In the genomic region with DNA sequence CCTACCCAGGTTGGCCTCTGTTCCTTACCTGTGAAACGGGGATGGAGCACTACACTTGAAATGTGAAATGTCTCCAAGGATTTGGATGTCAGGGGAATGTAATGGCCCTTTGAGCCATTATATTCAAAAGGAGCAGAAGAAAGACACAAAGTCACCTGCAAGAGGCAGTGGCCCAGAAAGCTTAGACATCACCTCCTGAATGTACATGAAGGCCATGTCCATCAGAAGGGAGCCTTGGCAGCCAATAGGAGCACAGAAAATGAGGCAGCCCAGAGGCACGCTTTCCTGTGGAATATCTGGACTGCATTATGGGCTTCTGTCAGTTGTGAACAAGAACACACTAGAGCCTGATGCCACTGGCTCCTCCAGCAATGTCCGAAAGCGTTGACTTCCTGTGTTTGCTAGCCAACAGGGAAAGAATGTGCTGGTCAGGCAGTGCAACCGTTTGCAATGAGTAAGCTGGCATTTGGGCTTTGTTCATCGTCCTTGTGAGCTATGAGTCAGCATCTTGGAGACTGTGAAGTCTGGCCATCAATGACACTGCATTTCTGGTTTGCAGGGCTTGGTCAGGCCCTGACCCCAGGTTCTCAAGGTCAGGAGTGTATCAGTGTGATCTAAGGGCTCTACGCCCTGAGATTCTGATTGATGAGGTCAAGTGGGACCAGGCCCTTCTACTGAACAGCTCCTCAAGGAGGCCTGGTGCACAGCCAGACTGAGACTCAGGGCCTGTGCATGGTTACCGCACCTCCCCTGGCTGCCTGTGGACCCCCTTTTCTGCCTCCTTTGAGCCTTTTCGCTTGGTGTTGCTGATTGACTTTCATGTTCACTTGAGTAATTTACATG, we compare ENCODE assay signal across 9 cellular contexts.
DNase-seq lines count a peak whose midpoint lies in the region; ATAC-seq and TF ChIP-seq lines count a peak whose summit lies in the region.
"Had no signal": no experiment of that assay in that cellular context is flagged by ENCODE, and none has a peak within 500 bp of the region (broad histone marks: within the 10 kb centered on the region; RNA-seq: fewer than 3 reads in every experiment).

No MANE protein-coding gene starts in this region.

- no peaks in the 10 kb centered on the region for H3K79me2 ChIP-seq in PC-3 (ENCODE audit: low read length)

- H3K9me2 ChIP-seq in PC-3 (replicated peaks; ENCODE audit: low read length): 0 out of 2 replicates have a peak, but pooled peaks cover 3% of the 10 kb centered on the region

- no peaks in the 10 kb centered on the region for H3K9me3 Mint-ChIP-seq in activated CD8-positive, alpha-beta memory T cell treated with anti-CD3 and anti-CD28 coated beads, Interleukin-2, amount 10 ng/mL, durations not matched to agents 7 days and 5 days (ENCODE audit: low read depth)
- H3K9me3 Mint-ChIP-seq: memory B cell had no signal

- no peaks in the 10 kb centered on the region for H3F3A ChIP-seq in PC-3 (ENCODE audit: low read length, unreplicated experiment)

- H3K36me3 ChIP-seq in PC-3 (ENCODE audit: low read depth, low read length): no peaks in the 10 kb centered on the region

- DNase-seq in CMK (ENCODE audit: low read depth): peak; percentile 59
- peak; percentile 100 for DNase-seq in PC-3
- DNase-seq in fibroblast of gingiva (ENCODE audit: low read depth): peak; percentile 98
- peak; percentile 25 for DNase-seq in occipital lobe (lab: John Stamatoyannopoulos, UW)
- DNase-seq in GM10266 (ENCODE audit: extremely low spot score): no peak
- DNase-seq in activated CD8-positive, alpha-beta memory T cell treated with anti-CD3 and anti-CD28 coated beads, Interleukin-2, amount 10 ng/mL, durations not matched to agents 7 days and 5 days: no peak
- DNase-seq in globus pallidus (ENCODE audit: low spot score): no peak

- ATAC-seq in PC-3 (peak; percentile 97), HG02981 (IDR thresholded peaks at IDR 0.05; ENCODE audit: unreplicated experiment) (no peak)
- no peak for ATAC-seq in activated CD8-positive, alpha-beta memory T cell treated with anti-CD3 and anti-CD28 coated beads, Interleukin-2, amount 10 ng/mL, durations not matched to agents 7 days and 5 days

- TSS peak; percentile 99 for BruUV-seq in PC-3 (replicated peaks; lab: Mats Ljungman, UMichigan)

- no peak overlapping the region for H3K4me3 Mint-ChIP-seq in activated CD8-positive, alpha-beta memory T cell treated with anti-CD3 and anti-CD28 coated beads, Interleukin-2, amount 10 ng/mL, durations not matched to agents 7 days and 5 days
- H3K4me3 Mint-ChIP-seq: memory B cell had no signal

- peaks cover 20% of the 10 kb centered on the region for H3K4me1 ChIP-seq in PC-3 (ENCODE audit: insufficient read depth, low read length)

- H3K4me3 ChIP-seq in PC-3 (ENCODE audit: low read length): no peak overlapping the region

- no peaks in the 10 kb centered on the region for H3K9me3 ChIP-seq in PC-3 (ENCODE audit: low read length)

- POLR2A ChIA-PET in PC-3 (lab: Charles Lee; ENCODE audit: unreplicated experiment): interaction anchor here (0.5 to 0.7 kb wide), 3 partner anchors 47 to 1936 kb away, joined by 3 read pairs; no protein-coding TSS in a partner anchor

- H3K27ac Mint-ChIP-seq in activated CD8-positive, alpha-beta memory T cell treated with anti-CD3 and anti-CD28 coated beads, Interleukin-2, amount 10 ng/mL, durations not matched to agents 7 days and 5 days: no peak overlapping the region
- H3K27ac Mint-ChIP-seq: memory B cell had no signal

- peak overlapping the region; percentile 21 for H3K4me2 ChIP-seq in PC-3 (ENCODE audit: low read length)

- peak overlapping the region; percentile 18 for H2AFZ ChIP-seq in PC-3 (ENCODE audit: low read length)

- no peaks in the 10 kb centered on the region for H4K20me1 ChIP-seq in PC-3 (ENCODE audit: low read length)

- CTCF ChIA-PET in PC-3 (lab: Charles Lee): interaction anchor here (0.5 to 1.0 kb wide), 5 partner anchors 9 to 208 kb away, joined by 3 to 11 read pairs (median 3); no protein-coding TSS in a partner anchor
- CTCF ChIA-PET in activated CD8-positive, alpha-beta memory T cell treated with anti-CD3 and anti-CD28 coated beads, Interleukin-2, amount 10 ng/mL, durations not matched to agents 7 days and 5 days (lab: Charles Lee): no interaction called here

- H3K27me3 ChIP-seq in PC-3 (ENCODE audit: low read length): no peaks in the 10 kb centered on the region

- no peak for TF ChIP-seq CTCF in PC-3 (conservative IDR thresholded peaks at IDR 0.05; ENCODE audit: low read depth, low read length)
- no peak for TF ChIP-seq CTCF in GM10266 (IDR thresholded peaks at IDR 0.05; ENCODE audit: control insufficient read depth, insufficient read depth, low read depth, missing control alignments)

- H3K9ac ChIP-seq in PC-3 (ENCODE audit: low read length): peak overlapping the region; percentile 57

- peaks cover 13% of the 10 kb centered on the region for H3K27me3 Mint-ChIP-seq in activated CD8-positive, alpha-beta memory T cell treated with anti-CD3 and anti-CD28 coated beads, Interleukin-2, amount 10 ng/mL, durations not matched to agents 7 days and 5 days

- H3K36me3 Mint-ChIP-seq in activated CD8-positive, alpha-beta memory T cell treated with anti-CD3 and anti-CD28 coated beads, Interleukin-2, amount 10 ng/mL, durations not matched to agents 7 days and 5 days: no peaks in the 10 kb centered on the region
- H3K36me3 Mint-ChIP-seq: memory B cell had no signal

- peaks cover 4% of the 10 kb centered on the region for H3K4me1 Mint-ChIP-seq in activated CD8-positive, alpha-beta memory T cell treated with anti-CD3 and anti-CD28 coated beads, Interleukin-2, amount 10 ng/mL, durations not matched to agents 7 days and 5 days

- H3K27ac ChIP-seq in PC-3 (ENCODE audit: low read length): peak overlapping the region; percentile 73

- intact Hi-C loops in PC-3 (cut with micrococcal nuclease): loop anchor here (1.0 to 10.0 kb wide), 2 partner anchors 47 to 499 kb away; no protein-coding TSS in a partner anchor

Comparison
In these comparisons a context has a peak if more than half of its experiments do, and no peak if none do; other contexts are left out.
1. DNase-seq: peak in CMK (single experiment), PC-3 (single experiment), fibroblast of gingiva (single experiment) and occipital lobe (single experiment); none in GM10266 (single experiment), activated CD8-positive, alpha-beta memory T cell treated with anti-CD3 and anti-CD28 coated beads, Interleukin-2, amount 10 ng/mL, durations not matched to agents 7 days and 5 days (single experiment) and globus pallidus (single experiment).